17 cellular contexts compared by ENCODE assay signal in the genomic region with DNA sequence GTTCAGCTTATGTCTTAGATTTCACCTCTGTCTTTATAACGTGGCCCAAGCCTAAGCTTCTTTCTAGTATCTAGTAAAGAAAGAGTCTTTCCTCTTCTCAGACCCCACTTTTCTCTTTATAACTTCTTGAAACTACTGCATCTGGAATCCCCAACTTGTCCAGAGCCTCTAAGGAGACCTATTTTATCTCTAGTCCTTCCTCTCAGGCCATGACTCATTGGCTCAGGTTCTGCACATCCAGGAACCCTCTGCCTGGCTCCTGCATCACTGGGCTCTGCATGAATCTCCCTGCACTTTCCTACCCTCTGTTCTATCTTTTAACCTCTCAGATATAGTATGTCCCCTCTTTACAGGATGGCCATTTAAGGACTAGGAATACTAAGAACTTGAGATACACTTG.
"Had no signal": no experiment of that assay in that cellular context is flagged by ENCODE, and none has a peak within 500 bp of the region (broad histone marks: within the 10 kb centered on the region; RNA-seq: fewer than 3 reads in every experiment).

No MANE protein-coding gene starts in this region.

- DNase-seq: KBM-7, NCI-H1092, NCI-H1105 treated with DMSO at 0.1 percent for 48 hours, NCI-H1417 treated with DMSO at 0.1 percent for 48 hours, NCI-H146, NCI-H187, NCI-H2029, NCI-H2081 treated with DMSO at 0.1 percent for 48 hours, NCI-H2171, NCI-H345, NCI-H446 treated with DMSO at 0.1 percent for 48 hours, NCI-H524, NCI-H526 treated with DMSO at 0.1 percent for 48 hours, NCI-H748 treated with DMSO at 0.1 percent for 48 hours, Right ventricle myocardium superior, RPMI8226, SIG-M5 had no signal
